ENCODE assay signal across 1 cellular context in the genomic region with DNA sequence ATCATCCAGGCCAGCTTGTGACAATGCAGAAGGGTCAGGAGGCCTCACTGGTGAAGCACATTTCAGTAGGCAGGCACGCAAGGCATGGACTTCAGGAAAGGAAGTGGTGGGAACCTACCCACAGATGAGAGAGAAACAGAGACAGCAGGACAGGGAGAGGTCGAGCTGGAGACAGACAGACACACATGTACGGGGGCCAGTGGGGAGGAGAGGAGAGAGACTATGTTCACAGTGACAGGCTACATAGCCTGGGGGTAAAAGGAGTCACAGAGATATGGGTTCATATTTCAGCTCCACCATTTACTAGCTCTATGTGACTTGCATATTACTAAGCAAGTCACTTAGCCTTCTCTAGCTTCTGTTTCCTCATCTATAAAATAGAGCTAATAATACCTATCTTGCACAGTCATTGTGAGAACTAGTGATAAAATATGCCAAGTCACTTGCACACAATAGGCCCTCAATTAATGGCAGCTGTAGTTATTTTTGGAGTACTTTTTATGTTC.
TF ChIP-seq lines count a peak whose summit lies in the region.

No MANE protein-coding gene starts in this region.

TF ChIP-seq in GM12878, 131 proteins besides CTCF, POLR2A, EP300 and RAD21 (continued from another document and continues in another):
- TF ChIP-seq, protein P1, sequence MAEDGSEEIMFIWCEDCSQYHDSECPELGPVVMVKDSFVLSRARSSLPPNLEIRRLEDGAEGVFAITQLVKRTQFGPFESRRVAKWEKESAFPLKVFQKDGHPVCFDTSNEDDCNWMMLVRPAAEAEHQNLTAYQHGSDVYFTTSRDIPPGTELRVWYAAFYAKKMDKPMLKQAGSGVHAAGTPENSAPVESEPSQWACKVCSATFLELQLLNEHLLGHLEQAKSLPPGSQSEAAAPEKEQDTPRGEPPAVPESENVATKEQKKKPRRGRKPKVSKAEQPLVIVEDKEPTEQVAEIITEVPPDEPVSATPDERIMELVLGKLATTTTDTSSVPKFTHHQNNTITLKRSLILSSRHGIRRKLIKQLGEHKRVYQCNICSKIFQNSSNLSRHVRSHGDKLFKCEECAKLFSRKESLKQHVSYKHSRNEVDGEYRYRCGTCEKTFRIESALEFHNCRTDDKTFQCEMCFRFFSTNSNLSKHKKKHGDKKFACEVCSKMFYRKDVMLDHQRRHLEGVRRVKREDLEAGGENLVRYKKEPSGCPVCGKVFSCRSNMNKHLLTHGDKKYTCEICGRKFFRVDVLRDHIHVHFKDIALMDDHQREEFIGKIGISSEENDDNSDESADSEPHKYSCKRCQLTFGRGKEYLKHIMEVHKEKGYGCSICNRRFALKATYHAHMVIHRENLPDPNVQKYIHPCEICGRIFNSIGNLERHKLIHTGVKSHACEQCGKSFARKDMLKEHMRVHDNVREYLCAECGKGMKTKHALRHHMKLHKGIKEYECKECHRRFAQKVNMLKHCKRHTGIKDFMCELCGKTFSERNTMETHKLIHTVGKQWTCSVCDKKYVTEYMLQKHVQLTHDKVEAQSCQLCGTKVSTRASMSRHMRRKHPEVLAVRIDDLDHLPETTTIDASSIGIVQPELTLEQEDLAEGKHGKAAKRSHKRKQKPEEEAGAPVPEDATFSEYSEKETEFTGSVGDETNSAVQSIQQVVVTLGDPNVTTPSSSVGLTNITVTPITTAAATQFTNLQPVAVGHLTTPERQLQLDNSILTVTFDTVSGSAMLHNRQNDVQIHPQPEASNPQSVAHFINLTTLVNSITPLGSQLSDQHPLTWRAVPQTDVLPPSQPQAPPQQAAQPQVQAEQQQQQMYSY (CRISPR knock-in tag; IDR thresholded peaks at IDR 0.05), result no peak
- TF ChIP-seq, protein P2, sequence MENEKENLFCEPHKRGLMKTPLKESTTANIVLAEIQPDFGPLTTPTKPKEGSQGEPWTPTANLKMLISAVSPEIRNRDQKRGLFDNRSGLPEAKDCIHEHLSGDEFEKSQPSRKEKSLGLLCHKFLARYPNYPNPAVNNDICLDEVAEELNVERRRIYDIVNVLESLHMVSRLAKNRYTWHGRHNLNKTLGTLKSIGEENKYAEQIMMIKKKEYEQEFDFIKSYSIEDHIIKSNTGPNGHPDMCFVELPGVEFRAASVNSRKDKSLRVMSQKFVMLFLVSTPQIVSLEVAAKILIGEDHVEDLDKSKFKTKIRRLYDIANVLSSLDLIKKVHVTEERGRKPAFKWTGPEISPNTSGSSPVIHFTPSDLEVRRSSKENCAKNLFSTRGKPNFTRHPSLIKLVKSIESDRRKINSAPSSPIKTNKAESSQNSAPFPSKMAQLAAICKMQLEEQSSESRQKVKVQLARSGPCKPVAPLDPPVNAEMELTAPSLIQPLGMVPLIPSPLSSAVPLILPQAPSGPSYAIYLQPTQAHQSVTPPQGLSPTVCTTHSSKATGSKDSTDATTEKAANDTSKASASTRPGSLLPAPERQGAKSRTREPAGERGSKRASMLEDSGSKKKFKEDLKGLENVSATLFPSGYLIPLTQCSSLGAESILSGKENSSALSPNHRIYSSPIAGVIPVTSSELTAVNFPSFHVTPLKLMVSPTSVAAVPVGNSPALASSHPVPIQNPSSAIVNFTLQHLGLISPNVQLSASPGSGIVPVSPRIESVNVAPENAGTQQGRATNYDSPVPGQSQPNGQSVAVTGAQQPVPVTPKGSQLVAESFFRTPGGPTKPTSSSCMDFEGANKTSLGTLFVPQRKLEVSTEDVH (IDR thresholded peaks at IDR 0.05; ENCODE audit: low read depth, partially characterized antibody), result no peak
- TF ChIP-seq NR2F1 (conservative IDR thresholded peaks at IDR 0.05) (0 out of 2 replicates have a peak, but pooled peaks have one; percentile 49), NFIC (IDR thresholded peaks at IDR 0.05; ENCODE audit: low read depth, low read length) (peak; percentile 91), YBX1 (IDR thresholded peaks at IDR 0.05) (no peak), ZBED1 (IDR thresholded peaks at IDR 0.05; ENCODE audit: borderline replicate concordance) (0 out of 2 replicates have a peak, but pooled peaks have one; percentile 60), SUPT20H (IDR thresholded peaks at IDR 0.05; ENCODE audit: borderline replicate concordance, control insufficient read depth, low read depth, low read length) (no peak), ZNF274 (IDR thresholded peaks at IDR 0.05; ENCODE audit: insufficient read depth, insufficient read length) (no peak), TCF3 (IDR thresholded peaks at IDR 0.05; ENCODE audit: borderline replicate concordance, insufficient read depth, low read depth, low read length) (0 out of 2 replicates have a peak, but pooled peaks have one; percentile 69), POU2F2 (IDR thresholded peaks at IDR 0.05; ENCODE audit: borderline replicate concordance, low read depth, low read length) (0 out of 3 replicates have a peak, but pooled peaks have one; percentile 39), RUNX3 (IDR thresholded peaks at IDR 0.05; ENCODE audit: low read length) (peak; percentile 84), TBL1XR1 (IDR thresholded peaks at IDR 0.05; ENCODE audit: low read depth, low read length) (no peak), NFYA (IDR thresholded peaks at IDR 0.05; ENCODE audit: borderline replicate concordance, low read depth, low read length) (no peak), SMARCA5 (IDR thresholded peaks at IDR 0.05) (no peak), MTA2 (IDR thresholded peaks at IDR 0.05; ENCODE audit: low read depth) (no peak), CREM (IDR thresholded peaks at IDR 0.05; ENCODE audit: low read depth) (peak; percentile 28), CHD4 (IDR thresholded peaks at IDR 0.05) (no peak), YY1 (IDR thresholded peaks at IDR 0.05; ENCODE audit: low read depth, low read length) (peak; percentile 53; the same call in 1 of the 2 replicates), TCF7 (IDR thresholded peaks at IDR 0.05; ENCODE audit: borderline replicate concordance) (0 out of 2 replicates have a peak, but pooled peaks have one; percentile 20), SMC3 (IDR thresholded peaks at IDR 0.05; ENCODE audit: borderline replicate concordance, low read length) (0 out of 2 replicates have a peak, but pooled peaks have one; percentile 13), WRNIP1 (IDR thresholded peaks at IDR 0.05; ENCODE audit: borderline replicate concordance, low read depth, low read length) (no peak), MYB (IDR thresholded peaks at IDR 0.05; ENCODE audit: borderline replicate concordance, low read depth, low read length) (no peak), MEF2B (IDR thresholded peaks at IDR 0.05; ENCODE audit: partially characterized antibody, poor library complexity, severe bottlenecking) (no peak), MYC (IDR thresholded peaks at IDR 0.05; ENCODE audit: insufficient read depth, insufficient read length, insufficient replicate concordance, low read length, severe bottlenecking) (no peak)
- TF ChIP-seq, protein P3, sequence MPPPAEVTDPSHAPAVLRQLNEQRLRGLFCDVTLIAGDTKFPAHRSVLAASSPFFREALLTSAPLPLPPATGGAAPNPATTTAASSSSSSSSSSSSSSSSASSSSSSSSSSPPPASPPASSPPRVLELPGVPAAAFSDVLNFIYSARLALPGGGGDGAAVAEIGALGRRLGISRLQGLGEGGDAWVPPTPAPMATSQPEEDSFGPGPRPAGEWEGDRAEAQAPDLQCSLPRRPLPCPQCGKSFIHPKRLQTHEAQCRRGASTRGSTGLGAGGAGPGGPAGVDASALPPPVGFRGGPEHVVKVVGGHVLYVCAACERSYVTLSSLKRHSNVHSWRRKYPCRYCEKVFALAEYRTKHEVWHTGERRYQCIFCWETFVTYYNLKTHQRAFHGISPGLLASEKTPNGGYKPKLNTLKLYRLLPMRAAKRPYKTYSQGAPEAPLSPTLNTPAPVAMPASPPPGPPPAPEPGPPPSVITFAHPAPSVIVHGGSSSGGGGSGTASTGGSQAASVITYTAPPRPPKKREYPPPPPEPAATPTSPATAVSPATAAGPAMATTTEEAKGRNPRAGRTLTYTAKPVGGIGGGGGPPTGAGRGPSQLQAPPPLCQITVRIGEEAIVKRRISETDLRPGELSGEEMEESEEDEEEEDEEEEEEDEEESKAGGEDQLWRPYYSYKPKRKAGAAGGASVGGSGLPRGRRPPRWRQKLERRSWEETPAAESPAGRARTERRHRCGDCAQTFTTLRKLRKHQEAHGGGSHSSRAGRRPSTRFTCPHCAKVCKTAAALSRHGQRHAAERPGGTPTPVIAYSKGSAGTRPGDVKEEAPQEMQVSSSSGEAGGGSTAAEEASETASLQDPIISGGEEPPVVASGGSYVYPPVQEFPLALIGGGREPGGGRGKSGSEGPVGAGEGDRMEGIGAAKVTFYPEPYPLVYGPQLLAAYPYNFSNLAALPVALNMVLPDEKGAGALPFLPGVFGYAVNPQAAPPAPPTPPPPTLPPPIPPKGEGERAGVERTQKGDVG (CRISPR knock-in tag; IDR thresholded peaks at IDR 0.05), result no peak
- TF ChIP-seq, protein P4, sequence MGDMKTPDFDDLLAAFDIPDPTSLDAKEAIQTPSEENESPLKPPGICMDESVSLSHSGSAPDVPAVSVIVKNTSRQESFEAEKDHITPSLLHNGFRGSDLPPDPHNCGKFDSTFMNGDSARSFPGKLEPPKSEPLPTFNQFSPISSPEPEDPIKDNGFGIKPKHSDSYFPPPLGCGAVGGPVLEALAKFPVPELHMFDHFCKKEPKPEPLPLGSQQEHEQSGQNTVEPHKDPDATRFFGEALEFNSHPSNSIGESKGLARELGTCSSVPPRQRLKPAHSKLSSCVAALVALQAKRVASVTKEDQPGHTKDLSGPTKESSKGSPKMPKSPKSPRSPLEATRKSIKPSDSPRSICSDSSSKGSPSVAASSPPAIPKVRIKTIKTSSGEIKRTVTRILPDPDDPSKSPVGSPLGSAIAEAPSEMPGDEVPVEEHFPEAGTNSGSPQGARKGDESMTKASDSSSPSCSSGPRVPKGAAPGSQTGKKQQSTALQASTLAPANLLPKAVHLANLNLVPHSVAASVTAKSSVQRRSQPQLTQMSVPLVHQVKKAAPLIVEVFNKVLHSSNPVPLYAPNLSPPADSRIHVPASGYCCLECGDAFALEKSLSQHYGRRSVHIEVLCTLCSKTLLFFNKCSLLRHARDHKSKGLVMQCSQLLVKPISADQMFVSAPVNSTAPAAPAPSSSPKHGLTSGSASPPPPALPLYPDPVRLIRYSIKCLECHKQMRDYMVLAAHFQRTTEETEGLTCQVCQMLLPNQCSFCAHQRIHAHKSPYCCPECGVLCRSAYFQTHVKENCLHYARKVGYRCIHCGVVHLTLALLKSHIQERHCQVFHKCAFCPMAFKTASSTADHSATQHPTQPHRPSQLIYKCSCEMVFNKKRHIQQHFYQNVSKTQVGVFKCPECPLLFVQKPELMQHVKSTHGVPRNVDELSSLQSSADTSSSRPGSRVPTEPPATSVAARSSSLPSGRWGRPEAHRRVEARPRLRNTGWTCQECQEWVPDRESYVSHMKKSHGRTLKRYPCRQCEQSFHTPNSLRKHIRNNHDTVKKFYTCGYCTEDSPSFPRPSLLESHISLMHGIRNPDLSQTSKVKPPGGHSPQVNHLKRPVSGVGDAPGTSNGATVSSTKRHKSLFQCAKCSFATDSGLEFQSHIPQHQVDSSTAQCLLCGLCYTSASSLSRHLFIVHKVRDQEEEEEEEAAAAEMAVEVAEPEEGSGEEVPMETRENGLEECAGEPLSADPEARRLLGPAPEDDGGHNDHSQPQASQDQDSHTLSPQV (IDR thresholded peaks at IDR 0.05), result no peak
- TF ChIP-seq, protein P5, sequence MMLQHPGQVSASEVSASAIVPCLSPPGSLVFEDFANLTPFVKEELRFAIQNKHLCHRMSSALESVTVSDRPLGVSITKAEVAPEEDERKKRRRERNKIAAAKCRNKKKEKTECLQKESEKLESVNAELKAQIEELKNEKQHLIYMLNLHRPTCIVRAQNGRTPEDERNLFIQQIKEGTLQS (IDR thresholded peaks at IDR 0.05; ENCODE audit: borderline replicate concordance, extremely low read depth, low read depth, low read length), result no peak
- TF ChIP-seq, protein P6, sequence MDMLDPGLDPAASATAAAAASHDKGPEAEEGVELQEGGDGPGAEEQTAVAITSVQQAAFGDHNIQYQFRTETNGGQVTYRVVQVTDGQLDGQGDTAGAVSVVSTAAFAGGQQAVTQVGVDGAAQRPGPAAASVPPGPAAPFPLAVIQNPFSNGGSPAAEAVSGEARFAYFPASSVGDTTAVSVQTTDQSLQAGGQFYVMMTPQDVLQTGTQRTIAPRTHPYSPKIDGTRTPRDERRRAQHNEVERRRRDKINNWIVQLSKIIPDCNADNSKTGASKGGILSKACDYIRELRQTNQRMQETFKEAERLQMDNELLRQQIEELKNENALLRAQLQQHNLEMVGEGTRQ (IDR thresholded peaks at IDR 0.05; ENCODE audit: borderline replicate concordance, low read depth, low read length), result no peak
- TF ChIP-seq, protein P7, sequence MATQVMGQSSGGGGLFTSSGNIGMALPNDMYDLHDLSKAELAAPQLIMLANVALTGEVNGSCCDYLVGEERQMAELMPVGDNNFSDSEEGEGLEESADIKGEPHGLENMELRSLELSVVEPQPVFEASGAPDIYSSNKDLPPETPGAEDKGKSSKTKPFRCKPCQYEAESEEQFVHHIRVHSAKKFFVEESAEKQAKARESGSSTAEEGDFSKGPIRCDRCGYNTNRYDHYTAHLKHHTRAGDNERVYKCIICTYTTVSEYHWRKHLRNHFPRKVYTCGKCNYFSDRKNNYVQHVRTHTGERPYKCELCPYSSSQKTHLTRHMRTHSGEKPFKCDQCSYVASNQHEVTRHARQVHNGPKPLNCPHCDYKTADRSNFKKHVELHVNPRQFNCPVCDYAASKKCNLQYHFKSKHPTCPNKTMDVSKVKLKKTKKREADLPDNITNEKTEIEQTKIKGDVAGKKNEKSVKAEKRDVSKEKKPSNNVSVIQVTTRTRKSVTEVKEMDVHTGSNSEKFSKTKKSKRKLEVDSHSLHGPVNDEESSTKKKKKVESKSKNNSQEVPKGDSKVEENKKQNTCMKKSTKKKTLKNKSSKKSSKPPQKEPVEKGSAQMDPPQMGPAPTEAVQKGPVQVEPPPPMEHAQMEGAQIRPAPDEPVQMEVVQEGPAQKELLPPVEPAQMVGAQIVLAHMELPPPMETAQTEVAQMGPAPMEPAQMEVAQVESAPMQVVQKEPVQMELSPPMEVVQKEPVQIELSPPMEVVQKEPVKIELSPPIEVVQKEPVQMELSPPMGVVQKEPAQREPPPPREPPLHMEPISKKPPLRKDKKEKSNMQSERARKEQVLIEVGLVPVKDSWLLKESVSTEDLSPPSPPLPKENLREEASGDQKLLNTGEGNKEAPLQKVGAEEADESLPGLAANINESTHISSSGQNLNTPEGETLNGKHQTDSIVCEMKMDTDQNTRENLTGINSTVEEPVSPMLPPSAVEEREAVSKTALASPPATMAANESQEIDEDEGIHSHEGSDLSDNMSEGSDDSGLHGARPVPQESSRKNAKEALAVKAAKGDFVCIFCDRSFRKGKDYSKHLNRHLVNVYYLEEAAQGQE (IDR thresholded peaks at IDR 0.05; ENCODE audit: low read depth, low read length), result no peak
- TF ChIP-seq, protein P8, sequence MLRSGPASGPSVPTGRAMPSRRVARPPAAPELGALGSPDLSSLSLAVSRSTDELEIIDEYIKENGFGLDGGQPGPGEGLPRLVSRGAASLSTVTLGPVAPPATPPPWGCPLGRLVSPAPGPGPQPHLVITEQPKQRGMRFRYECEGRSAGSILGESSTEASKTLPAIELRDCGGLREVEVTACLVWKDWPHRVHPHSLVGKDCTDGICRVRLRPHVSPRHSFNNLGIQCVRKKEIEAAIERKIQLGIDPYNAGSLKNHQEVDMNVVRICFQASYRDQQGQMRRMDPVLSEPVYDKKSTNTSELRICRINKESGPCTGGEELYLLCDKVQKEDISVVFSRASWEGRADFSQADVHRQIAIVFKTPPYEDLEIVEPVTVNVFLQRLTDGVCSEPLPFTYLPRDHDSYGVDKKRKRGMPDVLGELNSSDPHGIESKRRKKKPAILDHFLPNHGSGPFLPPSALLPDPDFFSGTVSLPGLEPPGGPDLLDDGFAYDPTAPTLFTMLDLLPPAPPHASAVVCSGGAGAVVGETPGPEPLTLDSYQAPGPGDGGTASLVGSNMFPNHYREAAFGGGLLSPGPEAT (IDR thresholded peaks at IDR 0.05; ENCODE audit: low read depth), result 0 out of 2 replicates have a peak, but pooled peaks have one; percentile 7
